8 cellular contexts compared by ENCODE assay signal in genomic region chr1:23344987-23345472, GRCh38. TPM values are rescaled to one million over a fixed set of nuclear protein-coding genes. Genes with fewer than 3 reads are reported as not detected.
DNase-seq lines count a peak whose midpoint lies in the region; ATAC-seq and TF ChIP-seq lines count a peak whose summit lies in the region.

No MANE protein-coding gene starts in this region.

- H3K4me3 ChIP-seq in CD4-positive, alpha-beta memory T cell (ENCODE audit: low read length in 2 of 2) = peak overlapping the region; percentile 79 to 89
- peak overlapping the region; percentile 73 for H3K4me3 ChIP-seq in HUES6 (ENCODE audit: low read depth, low read length)
- H3K4me3 ChIP-seq in adrenal gland = peak overlapping the region in 2 of 4 donors; percentile 50 to 97
- H3K4me3 ChIP-seq in thyroid gland (replicated peaks in 1 of 3) = peak overlapping the region in 2 of 3 donors; percentile 34 to 95

- TF ChIP-seq CTCF in adrenal gland (IDR thresholded peaks at IDR 0.05) (no peak), thyroid gland (IDR thresholded peaks at IDR 0.05) (no peak)

- POLR2A ChIA-PET in CD4-positive, alpha-beta memory T cell (lab: Charles Lee; ENCODE audit: partially characterized antibody) = interaction anchor here (0.9 to 3.5 kb wide), 12 partner anchors 9 to 435 kb away, joined by 3 to 112 read pairs (median 6); partner anchors contain the start of genes ASAP3, LUZP1 and ZNF436

- peaks cover 35% of the 10 kb centered on the region for H3K4me1 ChIP-seq in CD4-positive, alpha-beta memory T cell (ENCODE audit: insufficient read depth, low read length)
- H3K4me1 ChIP-seq in HUES6 (ENCODE audit: control insufficient read depth, insufficient read depth, low read length) (peaks cover 25% of the 10 kb centered on the region; the same call in 1 of the 2 replicates), adrenal gland (replicated peaks in 1 of 2) (peaks cover 24 to 37% of the 10 kb centered on the region in 2 donors), thyroid gland (peaks cover 27 to 31% of the 10 kb centered on the region in 2 donors)

- no peaks in the 10 kb centered on the region for H3K9me3 ChIP-seq in CD4-positive, alpha-beta memory T cell (ENCODE audit: control insufficient read depth in 1 of 2, low read length in 2 of 2)
- H3K9me3 ChIP-seq in HUES6 (ENCODE audit: control insufficient read depth, insufficient read depth, low read depth, low read length) = no peaks in the 10 kb centered on the region
- no peaks in the 10 kb centered on the region for H3K9me3 ChIP-seq in adrenal gland (replicated peaks in 1 of 3)
- H3K9me3 ChIP-seq in thyroid gland = no peaks in the 10 kb centered on the region

- peak in 1 of 5 donors; percentile 1 for DNase-seq in CD4-positive, alpha-beta memory T cell
- DNase-seq in adrenal gland (no peak), thyroid gland (no peak)

- intact Hi-C loops in CD4-positive, alpha-beta memory T cell (cut with micrococcal nuclease) = loop anchor here (1.0 to 5.0 kb wide), 4 partner anchors 23 to 274 kb away; partner anchors contain the start of gene E2F2
- intact Hi-C loops in adrenal gland (cut with DNase I) (loop anchor here (5.0 to 10.0 kb wide), 2 partner anchors 52 to 140 kb away; partner anchors contain the start of gene ASAP3 (in 1 of the 2)), thyroid gland (cut with DNase I) (loop anchor here (10.0 kb wide), 1 partner anchor 60 kb away; no protein-coding TSS in a partner anchor)

- no peak for ATAC-seq in GM19351 (IDR thresholded peaks at IDR 0.05; ENCODE audit: unreplicated experiment)
- no peak for ATAC-seq in GM21737 (IDR thresholded peaks at IDR 0.05; ENCODE audit: unreplicated experiment)
- no peak for ATAC-seq in GM18861 (IDR thresholded peaks at IDR 0.05; ENCODE audit: unreplicated experiment)

- H3K27me3 ChIP-seq in CD4-positive, alpha-beta memory T cell (ENCODE audit: insufficient read depth, low read length) = no peaks in the 10 kb centered on the region
- peaks cover 40% of the 10 kb centered on the region for H3K27me3 ChIP-seq in HUES6 (ENCODE audit: control insufficient read depth, insufficient read depth, low read length)
- no peaks in the 10 kb centered on the region for H3K27me3 ChIP-seq in adrenal gland
- no peaks in the 10 kb centered on the region for H3K27me3 ChIP-seq in layer of hippocampus (ENCODE audit: control insufficient read depth, insufficient read depth, low read length)
- H3K27me3 ChIP-seq in thyroid gland = no peaks in the 10 kb centered on the region

- 20 to 29% (median 27%) methylated on average over 8 of the region's 8 CpGs for WGBS in adrenal gland, 4 donors
- 35 to 41% methylated on average over 8 of the region's 8 CpGs for WGBS in thyroid gland, 2 donors

- H3K27me3 Mint-ChIP-seq in CD4-positive, alpha-beta memory T cell = no peaks in the 10 kb centered on the region

- peak overlapping the region; percentile 91 to 99 (median 96) for H3K27ac Mint-ChIP-seq in CD4-positive, alpha-beta memory T cell

- peaks cover 0 to 2% (median 0%) of the 10 kb centered on the region in 8 donors for H3K9me3 Mint-ChIP-seq in CD4-positive, alpha-beta memory T cell

- H3K36me3 Mint-ChIP-seq in CD4-positive, alpha-beta memory T cell = peaks cover 0 to 19% of the 10 kb centered on the region in 2 donors

- CTCF ChIA-PET in CD4-positive, alpha-beta memory T cell (lab: Charles Lee; ENCODE audit: partially characterized antibody) = interaction anchor here (1.3 to 1.7 kb wide), 4 partner anchors 12 to 161 kb away, joined by 3 to 11 read pairs (median 6); no protein-coding TSS in a partner anchor

- H3K4me3 Mint-ChIP-seq in CD4-positive, alpha-beta memory T cell = peak overlapping the region; percentile 92 to 99 (median 98)

- H3K36me3 ChIP-seq in CD4-positive, alpha-beta memory T cell (ENCODE audit: insufficient read depth, low read length) = no peaks in the 10 kb centered on the region
- no peaks in the 10 kb centered on the region; the same call in 1 of the 2 replicates for H3K36me3 ChIP-seq in HUES6 (ENCODE audit: control insufficient read depth, insufficient read depth, low read length)
- H3K36me3 ChIP-seq in adrenal gland (replicated peaks in 1 of 2) = no peaks in the 10 kb centered on the region
- no peaks in the 10 kb centered on the region for H3K36me3 ChIP-seq in thyroid gland

- H3K4me1 Mint-ChIP-seq in CD4-positive, alpha-beta memory T cell = peaks cover 30 to 46% (median 36%) of the 10 kb centered on the region in 4 donors

- TF ChIP-seq POLR2A in adrenal gland (IDR thresholded peaks at IDR 0.05) (no peak), thyroid gland (IDR thresholded peaks at IDR 0.05) (no peak)

- H3K27ac ChIP-seq in CD4-positive, alpha-beta memory T cell (ENCODE audit: low read depth, low read length) = peak overlapping the region; percentile 75
- H3K27ac ChIP-seq in HUES6 (ENCODE audit: low read depth, low read length) (peak overlapping the region; percentile 84), adrenal gland (peak overlapping the region; percentile 83 to 99 (median 97)), layer of hippocampus (ENCODE audit: low read depth, low read length) (peak overlapping the region; percentile 96), thyroid gland (peak overlapping the region; percentile 89 to 99 (median 96))

- peak overlapping the region; percentile 88 for H3K9ac ChIP-seq in HUES6 (ENCODE audit: low read length)

RNA-seq across cellular contexts. Expression of gene HNRNPR, which starts 0.9 kb away (rescaled TPM):
- total RNA-seq in CD4-positive, alpha-beta memory T cell = 100 to 1,000 TPM; 115 to 124 TPM
- polyA plus RNA-seq in CD4-positive, alpha-beta memory T cell = 100 to 1,000 TPM; 181 to 194 TPM
- total RNA-seq in adrenal gland = 100 to 1,000 TPM in 3 of 8 donors, 10 to 100 TPM in 5; 36.5 to 141 (median 81.5) TPM
- 100 to 1,000 TPM in 1 of 3 donors, 10 to 100 TPM in 2; 51.7 to 190 (median 83.1) TPM for polyA plus RNA-seq in adrenal gland
- total RNA-seq in thyroid gland = 100 to 1,000 TPM in 2 of 4 donors, 10 to 100 TPM in 2; 82.8 to 107 (median 99.4) TPM

RNA-seq across cellular contexts. Expression of gene ZNF436, which starts 24.6 kb away (rescaled TPM):
- total RNA-seq in CD4-positive, alpha-beta memory T cell = 10 to 100 TPM; 11.0 to 11.9 TPM
- polyA plus RNA-seq in CD4-positive, alpha-beta memory T cell = 1 to 10 TPM; 1.7 to 3.5 TPM
- total RNA-seq in adrenal gland (10 to 100 TPM in 7 of 8 donors, 1 to 10 TPM in 1; 7.8 to 43.7 (median 25.1) TPM), thyroid gland (10 to 100 TPM; 22.0 to 44.0 (median 31.1) TPM)
- 10 to 100 TPM; 10.1 to 16.2 (median 13.3) TPM for polyA plus RNA-seq in adrenal gland
